In the genomic region with DNA sequence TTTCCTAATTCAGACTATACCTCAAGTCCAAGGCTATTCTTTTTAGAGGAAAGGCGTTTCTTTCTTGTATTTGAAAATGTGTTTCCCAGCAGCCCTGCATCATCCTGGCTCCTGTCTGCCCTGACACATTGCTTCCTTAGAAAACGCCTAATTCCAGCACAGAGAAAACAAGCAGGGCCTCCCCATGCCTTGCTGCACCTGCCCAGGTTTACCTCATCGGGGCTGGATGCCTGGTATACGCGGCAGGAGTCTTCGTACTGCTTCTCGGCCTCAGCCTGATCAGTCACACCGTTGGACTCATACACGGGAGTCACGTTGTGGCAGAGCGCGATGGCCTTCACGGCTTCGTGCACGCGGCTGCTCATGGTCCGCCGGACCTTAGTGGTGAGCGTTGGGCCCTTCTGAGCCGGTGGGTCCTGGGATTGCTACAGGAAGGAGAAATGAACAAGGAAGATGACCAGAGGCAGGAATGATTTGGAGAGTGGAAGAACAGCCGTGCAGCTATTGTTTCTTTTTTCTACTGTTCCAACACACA, we compare ENCODE assay signal across 18 cellular contexts.
"Had no signal": no experiment of that assay in that cellular context is flagged by ENCODE, and none has a peak within 500 bp of the region (broad histone marks: within the 10 kb centered on the region; RNA-seq: fewer than 3 reads in every experiment).

No MANE protein-coding gene starts in this region.

- H3K9me3 ChIP-seq: neutrophil, sigmoid colon, stomach, thoracic aorta had no signal

- H3K4me3 Mint-ChIP-seq: dendritic cell treated with granulocyte-macrophage colony-stimulating factor and Interleukin-4, amounts not matched to agents 40 ng/mL and 50 ng/mL, for 4 days; naive B cell; nephron progenitor cell had no signal

- H3K4me2 ChIP-seq: hepatocyte had no signal

- H3K27ac Mint-ChIP-seq: dendritic cell treated with granulocyte-macrophage colony-stimulating factor and Interleukin-4, amounts not matched to agents 40 ng/mL and 50 ng/mL, for 4 days; naive B cell; nephron progenitor cell had no signal

- H3K79me2 ChIP-seq: hepatocyte had no signal

- ATAC-seq: left colon had no signal

- FAIRE-seq: kidney, urothelium cell line had no signal

- H3K36me3 ChIP-seq: neutrophil had no signal

- H3K36me3 Mint-ChIP-seq: naive B cell had no signal

- H2AFZ ChIP-seq: hepatocyte had no signal

- H3K4me3 ChIP-seq: hepatocyte, sigmoid colon, skin epidermis, stomach, thoracic aorta had no signal

- H3K9me3 Mint-ChIP-seq: dendritic cell treated with granulocyte-macrophage colony-stimulating factor and Interleukin-4, amounts not matched to agents 40 ng/mL and 50 ng/mL, for 4 days; naive B cell; nephron progenitor cell had no signal

- H3K4me1 ChIP-seq: sigmoid colon had no signal

- H3K27ac ChIP-seq: hepatocyte, neutrophil, sigmoid colon, skin epidermis, stomach, thoracic aorta had no signal

- DNase-seq: foreskin melanocyte; kidney; left colon; mesendoderm; naive B cell; nephron progenitor cell; sigmoid colon; stimulated activated CD4-positive, alpha-beta T cell treated with anti-CD3 and anti-CD28 coated beads, Interleukin-2, amount 100 ng/mL, for 24 hours; stimulated activated CD4-positive, alpha-beta T cell treated with anti-CD3 and anti-CD28 coated beads, Interleukin-4, amount 100 ng/mL, for 4 hours; stimulated activated naive CD4-positive, alpha-beta T cell; stomach; trophoblast cell had no signal

- H3K27me3 ChIP-seq: hepatocyte, neutrophil, sigmoid colon, stomach had no signal
